25 cellular contexts compared by ENCODE assay signal in genomic region chr17:21005803-21006202, GRCh38. TPM values are rescaled to one million over a fixed set of nuclear protein-coding genes. Genes with fewer than 3 reads are reported as not detected.
DNase-seq lines count a peak whose midpoint lies in the region; ATAC-seq and TF ChIP-seq lines count a peak whose summit lies in the region.
"Had no signal": no experiment of that assay in that cellular context is flagged by ENCODE, and none has a peak within 500 bp of the region (broad histone marks: within the 10 kb centered on the region; RNA-seq: fewer than 3 reads in every experiment).

No MANE protein-coding gene starts in this region.

- no peak for ATAC-seq in activated CD4-positive, alpha-beta T cell treated with anti-CD3 and anti-CD28 coated beads for 36 hours
- ATAC-seq in natural killer cell (no peak), HG03196 (IDR thresholded peaks at IDR 0.05; ENCODE audit: unreplicated experiment) (no peak)
- ATAC-seq: K562, lower lobe of right lung, mucosa of descending colon had no signal

- no peak overlapping the region for H3K4me2 ChIP-seq in smooth muscle cell

- no peaks in the 10 kb centered on the region for H3K9me3 ChIP-seq in smooth muscle cell (replicated peaks; ENCODE audit: low read depth)
- H3K9me3 ChIP-seq: lower lobe of right lung, MG63, mucosa of descending colon, neutrophil had no signal

- DNase-seq in activated CD4-positive, alpha-beta T cell treated with anti-CD3 and anti-CD28 coated beads for 36 hours = no peak
- no peak for DNase-seq in activated CD4-positive, alpha-beta T cell treated with anti-CD3 and anti-CD28 coated beads, Interleukin-2, amount 50 U/mL, for 4 hours
- DNase-seq in LHCN-M2 (ENCODE audit: low read depth) (peak; percentile 29), smooth muscle cell (lab: John Stamatoyannopoulos, UW; ENCODE audit: unreplicated experiment) (no peak), natural killer cell (no peak), NCI-H1105 (lab: John Stamatoyannopoulos, UW) (no peak)
- DNase-seq: 8988T; activated CD4-positive, alpha-beta T cell treated with anti-CD3 and anti-CD28 coated beads, Interleukin-2, amount 10 ng/mL, durations not matched to agents 24 days and 14 days; CD4-positive, alpha-beta memory T cell; cortex of kidney; HFFc6; islet precursor cell; lower lobe of right lung; MG63; mucosa of descending colon; NCI-H1417 treated with DMSO at 0.1 percent for 48 hours; NCI-H2107; NCI-H446 treated with DMSO at 0.1 percent for 48 hours; stimulated activated CD4-positive, alpha-beta T cell treated with anti-CD3 and anti-CD28 coated beads, Interleukin-4, amount 100 ng/mL, for 1 hour; stimulated activated naive CD4-positive, alpha-beta T cell had no signal

- POLR2A ChIA-PET in activated CD4-positive, alpha-beta T cell treated with anti-CD3 and anti-CD28 coated beads for 36 hours (lab: Charles Lee) = no interaction called here

- H3K27me3 Mint-ChIP-seq in activated CD4-positive, alpha-beta T cell treated with anti-CD3 and anti-CD28 coated beads for 36 hours = no peaks in the 10 kb centered on the region
- H3K27me3 Mint-ChIP-seq in natural killer cell (ENCODE audit: low read depth in 2 of 2) = no peaks in the 10 kb centered on the region
- H3K27me3 Mint-ChIP-seq: activated CD4-positive, alpha-beta T cell treated with anti-CD3 and anti-CD28 coated beads, Interleukin-2, amount 10 ng/mL, durations not matched to agents 24 days and 14 days; CD4-positive, alpha-beta memory T cell had no signal

- no peak overlapping the region for H3K4me3 Mint-ChIP-seq in activated CD4-positive, alpha-beta T cell treated with anti-CD3 and anti-CD28 coated beads for 36 hours
- no peak overlapping the region for H3K4me3 Mint-ChIP-seq in natural killer cell
- H3K4me3 Mint-ChIP-seq: activated CD4-positive, alpha-beta T cell treated with anti-CD3 and anti-CD28 coated beads, Interleukin-2, amount 10 ng/mL, durations not matched to agents 24 days and 14 days; HFFc6 had no signal

- intact Hi-C loops in activated CD4-positive, alpha-beta T cell treated with anti-CD3 and anti-CD28 coated beads for 36 hours (cut with DNase I, micrococcal nuclease) = no loop called here
- intact Hi-C loops in natural killer cell (cut with micrococcal nuclease) = no loop called here

- 95% methylated on average over 5 of the region's 5 CpGs for WGBS in smooth muscle cell (ENCODE audit: low lambda C conversion rate)

- no peak overlapping the region for H2AFZ ChIP-seq in smooth muscle cell (ENCODE audit: low read depth)

- TF ChIP-seq CTCF in smooth muscle cell (IDR thresholded peaks at IDR 0.05; ENCODE audit: borderline replicate concordance, insufficient read depth, poor library complexity, severe bottlenecking) (no peak), natural killer cell (IDR thresholded peaks at IDR 0.05) (no peak)

- H3K9me3 Mint-ChIP-seq in activated CD4-positive, alpha-beta T cell treated with anti-CD3 and anti-CD28 coated beads for 36 hours (ENCODE audit: low read depth) = no peaks in the 10 kb centered on the region
- H3K9me3 Mint-ChIP-seq in natural killer cell = no peaks in the 10 kb centered on the region
- H3K9me3 Mint-ChIP-seq: activated CD4-positive, alpha-beta T cell treated with anti-CD3 and anti-CD28 coated beads, Interleukin-2, amount 10 ng/mL, durations not matched to agents 24 days and 14 days; CD4-positive, alpha-beta memory T cell; HFFc6 had no signal

- CTCF ChIA-PET in activated CD4-positive, alpha-beta T cell treated with anti-CD3 and anti-CD28 coated beads for 36 hours (lab: Charles Lee) = no interaction called here

- peaks cover 76% of the 10 kb centered on the region for H3K79me2 ChIP-seq in smooth muscle cell (ENCODE audit: low read depth)

- peaks cover 36% of the 10 kb centered on the region for H3K36me3 ChIP-seq in smooth muscle cell (ENCODE audit: low read depth)

- no peaks in the 10 kb centered on the region for H3K4me1 Mint-ChIP-seq in activated CD4-positive, alpha-beta T cell treated with anti-CD3 and anti-CD28 coated beads for 36 hours
- H3K4me1 Mint-ChIP-seq in natural killer cell = peaks cover 1 to 9% of the 10 kb centered on the region in 2 donors

- no peaks in the 10 kb centered on the region for H3K4me1 ChIP-seq in smooth muscle cell (ENCODE audit: low read depth)

- H4K20me1 ChIP-seq in smooth muscle cell (ENCODE audit: low read depth) = peaks cover 100% of the 10 kb centered on the region

- peaks cover 61% of the 10 kb centered on the region for H3K36me3 Mint-ChIP-seq in activated CD4-positive, alpha-beta T cell treated with anti-CD3 and anti-CD28 coated beads for 36 hours (ENCODE audit: low read depth)
- peaks cover 10% of the 10 kb centered on the region for H3K36me3 Mint-ChIP-seq in natural killer cell

- H3K27me3 ChIP-seq in layer of hippocampus (ENCODE audit: control insufficient read depth, insufficient read depth, low read length) (no peaks in the 10 kb centered on the region), smooth muscle cell (ENCODE audit: low read depth) (no peaks in the 10 kb centered on the region)
- H3K27me3 ChIP-seq: MG63, neutrophil had no signal

- peaks cover 37% of the 10 kb centered on the region for H3F3A ChIP-seq in smooth muscle cell (ENCODE audit: low read depth)

- no peak overlapping the region for H3K9ac ChIP-seq in smooth muscle cell (ENCODE audit: low read depth)

- no peak overlapping the region for H3K4me3 ChIP-seq in smooth muscle cell
- H3K4me3 ChIP-seq: K562, lower lobe of right lung, MG63, mucosa of descending colon had no signal

- H3K27ac ChIP-seq in layer of hippocampus (ENCODE audit: low read depth, low read length) (peak overlapping the region; percentile 97), smooth muscle cell (ENCODE audit: low read depth) (peak overlapping the region; percentile 31)
- H3K27ac ChIP-seq: lower lobe of right lung, neutrophil, RWPE1 had no signal

- peak overlapping the region; percentile 14 for H3K27ac Mint-ChIP-seq in activated CD4-positive, alpha-beta T cell treated with anti-CD3 and anti-CD28 coated beads for 36 hours
- H3K27ac Mint-ChIP-seq in natural killer cell = no peak overlapping the region
- H3K27ac Mint-ChIP-seq: activated CD4-positive, alpha-beta T cell treated with anti-CD3 and anti-CD28 coated beads, Interleukin-2, amount 10 ng/mL, durations not matched to agents 24 days and 14 days; HFFc6 had no signal

RNA-seq across cellular contexts. Expression of gene USP22, which starts 37.0 kb away (rescaled TPM):
- 100 to 1,000 TPM; 148 to 173 TPM for total RNA-seq in activated CD4-positive, alpha-beta T cell treated with anti-CD3 and anti-CD28 coated beads for 36 hours
- total RNA-seq in LHCN-M2 (2014; rRNA removed) = 247 and 267 TPM in 2 replicates
- 131 TPM for polyA plus RNA-seq in LHCN-M2 (2012)
- total RNA-seq in smooth muscle cell = 136 and 151 TPM in 2 replicates
- 79.3 and 85.1 TPM in 2 replicates for polyA plus RNA-seq in smooth muscle cell
- total RNA-seq in natural killer cell = 100 to 1,000 TPM; 121 to 155 (median 140) TPM
